ENCODE assay signal across 21 cellular contexts in genomic region chr5:158483202-158483870, GRCh38.
DNase-seq lines count a peak whose midpoint lies in the region; ATAC-seq, FAIRE-seq and TF ChIP-seq lines count a peak whose summit lies in the region.
"Had no signal": no experiment of that assay in that cellular context is flagged by ENCODE, and none has a peak within 500 bp of the region (broad histone marks: within the 10 kb centered on the region; RNA-seq: fewer than 3 reads in every experiment).

No MANE protein-coding gene starts in this region.

- H3K27me3 ChIP-seq in left ventricle myocardium inferior (ENCODE audit: low read depth) = no peaks in the 10 kb centered on the region
- H3K27me3 ChIP-seq in hepatocyte = no peaks in the 10 kb centered on the region
- no peaks in the 10 kb centered on the region for H3K27me3 ChIP-seq in parathyroid adenoma (ENCODE audit: control insufficient read depth, insufficient read depth, low read length)
- H3K27me3 ChIP-seq: adrenal gland, MG63 had no signal

- intact Hi-C loops in left ventricle myocardium inferior (cut with micrococcal nuclease) = no loop called here
- intact Hi-C loops in cardiac septum (cut with DNase I) = loop anchor here (5.0 kb wide), 1 partner anchor 56 kb away; no protein-coding TSS in a partner anchor

- H3K4me2 ChIP-seq in hepatocyte (peak overlapping the region; percentile 46), parathyroid adenoma (ENCODE audit: low read length) (no peak overlapping the region)

- H3K4me3 ChIP-seq in left ventricle myocardium inferior (no peak overlapping the region), hepatocyte (no peak overlapping the region), parathyroid adenoma (ENCODE audit: low read depth, low read length) (no peak overlapping the region)
- H3K4me3 ChIP-seq: adrenal gland, MG63 had no signal

- H3K79me2 ChIP-seq in hepatocyte (no peaks in the 10 kb centered on the region), parathyroid adenoma (no peaks in the 10 kb centered on the region)

- no peak overlapping the region for H3K9ac ChIP-seq in parathyroid adenoma

- DNase-seq in left ventricle myocardium inferior (no peak), cardiac septum (ENCODE audit: low spot score) (no peak), hepatocyte (ENCODE audit: low spot score) (peak; percentile 14), frontal cortex (ENCODE audit: low spot score in 2 of 2) (no peak), amygdala (lab: John Stamatoyannopoulos, UW) (no peak), superior temporal gyrus (ENCODE audit: extremely low spot score) (no peak)
- DNase-seq: ACHN; activated CD4-positive, alpha-beta T cell treated with anti-CD3 and anti-CD28 coated beads, Interleukin-2, amount 10 ng/mL, durations not matched to agents 7 days and 5 days; activated CD8-positive, alpha-beta memory T cell treated with anti-CD3 and anti-CD28 coated beads, Interleukin-2, amount 50 U/mL, for 4 hours; activated effector memory CD4-positive, alpha-beta T cell treated with Interleukin-2 at 50 U/mL for 16 hours; adrenal gland; CD4-positive, alpha-beta T cell; central memory CD4-positive, alpha-beta T cell; immature natural killer cell; MG63; NCI-H1694; NCI-H748 treated with DMSO at 0.1 percent for 48 hours; stimulated activated CD4-positive, alpha-beta T cell treated with anti-CD3 and anti-CD28 coated beads, Interleukin-2, amount 100 ng/mL, for 48 hours had no signal

- 35% methylated on average over 8 of the region's 8 CpGs for WGBS in hepatocyte (ENCODE audit: low lambda C conversion rate, missing lambda C conversion rate)

- H3K36me3 ChIP-seq in left ventricle myocardium inferior (no peaks in the 10 kb centered on the region), hepatocyte (replicated peaks; ENCODE audit: insufficient read depth, low read depth) (no peaks in the 10 kb centered on the region), parathyroid adenoma (ENCODE audit: control insufficient read depth, insufficient read depth, low read length) (no peaks in the 10 kb centered on the region)
- H3K36me3 ChIP-seq: adrenal gland, MG63 had no signal

- H2AFZ ChIP-seq in hepatocyte (no peak overlapping the region), parathyroid adenoma (no peak overlapping the region)

- H3K9me2 ChIP-seq in hepatocyte (replicated peaks; ENCODE audit: insufficient read depth) = no peaks in the 10 kb centered on the region

- no peak for FAIRE-seq in frontal cortex (lab: Jason Lieb, UNC)

- ATAC-seq in HG02623 (IDR thresholded peaks at IDR 0.05; ENCODE audit: unreplicated experiment) = no peak

- H3K4me1 ChIP-seq in left ventricle myocardium inferior (peaks cover 51% of the 10 kb centered on the region), hepatocyte (ENCODE audit: insufficient read depth) (peaks cover 33% of the 10 kb centered on the region), parathyroid adenoma (no peaks in the 10 kb centered on the region)

- no peaks in the 10 kb centered on the region for H3K9me3 ChIP-seq in left ventricle myocardium inferior (replicated peaks)
- H3K9me3 ChIP-seq in hepatocyte (ENCODE audit: low read depth) = no peaks in the 10 kb centered on the region
- no peaks in the 10 kb centered on the region for H3K9me3 ChIP-seq in parathyroid adenoma (ENCODE audit: control insufficient read depth, low read length)
- H3K9me3 ChIP-seq: adrenal gland had no signal

- no peak for TF ChIP-seq CTCF in left ventricle myocardium inferior (IDR thresholded peaks at IDR 0.05; ENCODE audit: borderline replicate concordance)
- no peak for TF ChIP-seq CTCF in hepatocyte (IDR thresholded peaks at IDR 0.05; ENCODE audit: poor library complexity)
- no peak for TF ChIP-seq CTCF in parathyroid adenoma (IDR thresholded peaks at IDR 0.05)

- H4K20me1 ChIP-seq in hepatocyte (ENCODE audit: insufficient read depth, poor library complexity, severe bottlenecking) = no peaks in the 10 kb centered on the region

- H3K27ac ChIP-seq in left ventricle myocardium inferior (replicated peaks) = peak overlapping the region; percentile 84
- peak overlapping the region; percentile 61 for H3K27ac ChIP-seq in hepatocyte
- peak overlapping the region; percentile 39 for H3K27ac ChIP-seq in parathyroid adenoma
- H3K27ac ChIP-seq: adrenal gland, HL-60 had no signal
